15 cellular contexts compared by ENCODE assay signal in the genomic region with DNA sequence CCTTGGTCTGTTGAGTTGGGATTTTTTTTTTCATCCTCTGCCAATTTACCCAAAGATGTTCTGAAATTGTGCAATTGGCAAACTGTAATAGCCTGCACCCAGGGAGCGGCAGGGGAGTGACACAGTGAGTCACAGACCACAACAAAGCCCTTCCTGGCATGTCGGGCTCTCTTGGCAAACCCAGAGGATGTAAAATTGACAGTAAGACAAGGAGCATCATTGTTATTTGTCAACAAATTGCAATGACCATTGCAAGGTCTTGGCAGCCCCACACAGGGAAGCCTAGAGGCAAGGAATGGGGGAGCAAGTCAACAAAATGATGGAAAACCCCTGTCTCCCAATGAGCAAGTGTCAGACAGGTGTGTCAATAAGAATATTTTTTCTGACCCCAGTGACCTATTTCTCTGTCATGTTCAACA.
A peak's percentile ranks its signal among the peaks of the same experiment; 100 is the strongest.
DNase-seq lines count a peak whose midpoint lies in the region; ATAC-seq, FAIRE-seq and TF ChIP-seq lines count a peak whose summit lies in the region.
"Had no signal": no experiment of that assay in that cellular context is flagged by ENCODE, and none has a peak within 500 bp of the region (broad histone marks: within the 10 kb centered on the region; RNA-seq: fewer than 3 reads in every experiment).

No MANE protein-coding gene starts in this region.

- peaks cover 4% of the 10 kb centered on the region for H3K4me1 ChIP-seq in adipocyte (ENCODE audit: control insufficient read depth, insufficient read depth, low read length)
- H3K4me1 ChIP-seq in keratinocyte (ENCODE audit: control insufficient read depth, extremely low read depth, insufficient read depth, low read length), result peaks cover 17% of the 10 kb centered on the region
- H3K4me1 ChIP-seq: neural progenitor cell had no signal

- H3K36me3 ChIP-seq in adipocyte (ENCODE audit: control insufficient read depth, insufficient read depth, low read length, severe bottlenecking) (no peaks in the 10 kb centered on the region), keratinocyte (ENCODE audit: control insufficient read depth in 2 of 2, extremely low read depth in 1 of 2, insufficient read depth in 2 of 2, low read length in 2 of 2) (no peaks in the 10 kb centered on the region)
- H3K36me3 ChIP-seq: neural progenitor cell had no signal

- DNase-seq in AG09309 (ENCODE audit: low read depth) (peak; percentile 33), HT1080 (ENCODE audit: low read depth) (peak; percentile 80), adipocyte (ENCODE audit: low read depth) (peak; percentile 48), keratinocyte (ENCODE audit: low read depth, low spot score) (peak; percentile 69), DMS114 treated with DMSO at 0.1 percent for 48 hours (lab: John Stamatoyannopoulos, UW; ENCODE audit: unreplicated experiment) (no peak), DMS 273 (lab: John Stamatoyannopoulos, UW; ENCODE audit: unreplicated experiment) (no peak)
- DNase-seq: activated naive CD8-positive, alpha-beta T cell treated with anti-CD3 and anti-CD28 coated beads, Interleukin-2, amount 50 U/mL, for 24 hours; IMR-90; NCI-H510A; stimulated activated CD4-positive, alpha-beta T cell treated with anti-CD3 and anti-CD28 coated beads, Interleukin-1b, Interleukin-23, amount 100 ng/mL, for 48 hours had no signal

- peak overlapping the region; percentile 33 for H3K4me2 ChIP-seq in keratinocyte (ENCODE audit: control insufficient read depth, extremely low read depth, insufficient read depth, low read depth, low read length)
- H3K4me2 ChIP-seq: neural progenitor cell had no signal

- H3K4me3 ChIP-seq in AG09309 (ENCODE audit: control insufficient read depth, low read depth, low read length) (no peak overlapping the region), adipocyte (ENCODE audit: low read length) (no peak overlapping the region), keratinocyte (ENCODE audit: control insufficient read depth in 2 of 3, extremely low read depth in 1 of 3, insufficient read depth in 2 of 3, low read depth in 1 of 3, low read length in 3 of 3) (no peak overlapping the region)
- H3K4me3 ChIP-seq: neural progenitor cell had no signal

- no peaks in the 10 kb centered on the region for H4K20me1 ChIP-seq in keratinocyte (ENCODE audit: control insufficient read depth, extremely low read depth, insufficient read depth, low read length)

- H3K9ac ChIP-seq in adipocyte (ENCODE audit: low read length) (no peak overlapping the region), keratinocyte (ENCODE audit: control insufficient read depth, extremely low read depth, insufficient read depth, low read length) (no peak overlapping the region)
- H3K9ac ChIP-seq: neural progenitor cell had no signal

- TF ChIP-seq CTCF in AG09309 (IDR thresholded peaks at IDR 0.05; ENCODE audit: control insufficient read depth, insufficient read depth, low read depth, low read length, missing control alignments) (no peak), keratinocyte (optimal IDR thresholded peaks at IDR 0.05 in 1 of 3, IDR thresholded peaks at IDR 0.05 in 1 of 3, conservative IDR thresholded peaks at IDR 0.05 in 1 of 3; ENCODE audit: extremely low read depth in 1 of 3, insufficient read depth in 2 of 3, low read length in 3 of 3) (no peak)

- H3K9me3 ChIP-seq in adipocyte (ENCODE audit: control insufficient read depth, low read length), result no peaks in the 10 kb centered on the region
- H3K9me3 ChIP-seq in keratinocyte (ENCODE audit: control insufficient read depth, low read depth, low read length), result no peaks in the 10 kb centered on the region

- H3K27ac ChIP-seq in keratinocyte (ENCODE audit: control insufficient read depth, insufficient read depth, low read length), result peak overlapping the region; percentile 22
- H3K27ac ChIP-seq: neural progenitor cell had no signal

- dilution Hi-C loops in keratinocyte (cut with MboI; ENCODE audit: extremely low pct_ligation_motif_present, low sequenced_read_pairs), result no loop called here

- no peak for ATAC-seq in HG03159 (IDR thresholded peaks at IDR 0.05; ENCODE audit: unreplicated experiment)
- ATAC-seq in HG02938 (IDR thresholded peaks at IDR 0.05; ENCODE audit: unreplicated experiment), result no peak
- ATAC-seq: activated naive CD8-positive, alpha-beta T cell treated with anti-CD3 and anti-CD28 coated beads, Interleukin-2, amount 50 U/mL, for 24 hours; T-cell had no signal

- H2AFZ ChIP-seq in keratinocyte (ENCODE audit: control insufficient read depth, low read length), result no peak overlapping the region
- H2AFZ ChIP-seq: neural progenitor cell had no signal

- FAIRE-seq in keratinocyte (lab: Jason Lieb, UNC), result no peak
- FAIRE-seq: islet of Langerhans had no signal

- H3K9me1 ChIP-seq in keratinocyte (ENCODE audit: control insufficient read depth, extremely low read depth, insufficient read depth, low read length), result no peaks in the 10 kb centered on the region

- H3K79me2 ChIP-seq in keratinocyte (ENCODE audit: control insufficient read depth, insufficient read depth, low read length), result no peaks in the 10 kb centered on the region

- no peaks in the 10 kb centered on the region for H3K27me3 ChIP-seq in adipocyte (replicated peaks; ENCODE audit: control insufficient read depth, insufficient read depth, low read length)
- no peaks in the 10 kb centered on the region for H3K27me3 ChIP-seq in keratinocyte (ENCODE audit: control insufficient read depth, extremely low read depth, insufficient read depth, low read length)
- H3K27me3 ChIP-seq: neural progenitor cell had no signal

Comparison
In these comparisons a context has a peak if more than half of its experiments do, and no peak if none do; other contexts are left out.
1. DNase-seq: peak in AG09309 (single experiment), HT1080 (single experiment), adipocyte (single experiment) and keratinocyte (single experiment); none in DMS114 treated with DMSO at 0.1 percent for 48 hours (single experiment) and DMS 273 (single experiment).